ENCODE assay signal across 15 cellular contexts in genomic region chr2:218032336-218033171, GRCh38. TPM values are rescaled to one million over a fixed set of nuclear protein-coding genes. Genes with fewer than 3 reads are reported as not detected.
A peak's percentile ranks its signal among the peaks of the same experiment; 100 is the strongest.
DNase-seq lines count a peak whose midpoint lies in the region; ATAC-seq and TF ChIP-seq lines count a peak whose summit lies in the region.
"Had no signal": no experiment of that assay in that cellular context is flagged by ENCODE, and none has a peak within 500 bp of the region (broad histone marks: within the 10 kb centered on the region; RNA-seq: fewer than 3 reads in every experiment).

No MANE protein-coding gene starts in this region.

- no peaks in the 10 kb centered on the region for H3K9me3 Mint-ChIP-seq in chondrocyte (ENCODE audit: low read depth)
- no peaks in the 10 kb centered on the region for H3K9me3 Mint-ChIP-seq in neural crest cell
- H3K9me3 Mint-ChIP-seq: activated naive CD4-positive, alpha-beta T cell treated with anti-CD3 and anti-CD28 coated beads, Interleukin-2, amount 50 U/mL, for 72 hours; CD8-positive, alpha-beta memory T cell; GM23338 had no signal

- DNase-seq in DMS 273 (lab: John Stamatoyannopoulos, UW; ENCODE audit: unreplicated experiment) (peak; percentile 33), DMS 273 treated with DMSO at 0.1 percent for 48 hours (lab: John Stamatoyannopoulos, UW) (no peak), GM13976 (ENCODE audit: low spot score) (peak; percentile 30), chondrocyte (ENCODE audit: low spot score) (peak; percentile 87), neural crest cell (ENCODE audit: low read depth, low spot score) (no peak)
- DNase-seq in activated CD4-positive, alpha-beta T cell treated with anti-CD3 and anti-CD28 coated beads, Interleukin-2, amount 50 U/mL, for 1 hour: no peak
- DNase-seq: MV-4-11 had no signal

- in situ Hi-C loops in GM13976 (cut with MboI; ENCODE audit: low sequenced_read_pairs, unreplicated experiment): no loop called here

- H3K27ac Mint-ChIP-seq in chondrocyte (ENCODE audit: unreplicated experiment): no peak overlapping the region
- peak overlapping the region; percentile 30 for H3K27ac Mint-ChIP-seq in neural crest cell (ENCODE audit: unreplicated experiment)
- H3K27ac Mint-ChIP-seq: activated naive CD4-positive, alpha-beta T cell treated with anti-CD3 and anti-CD28 coated beads, Interleukin-2, amount 50 U/mL, for 72 hours; GM23338 had no signal

- H3K36me3 Mint-ChIP-seq in chondrocyte (ENCODE audit: low read depth): no peaks in the 10 kb centered on the region
- H3K36me3 Mint-ChIP-seq in neural crest cell (ENCODE audit: low read depth): no peaks in the 10 kb centered on the region
- H3K36me3 Mint-ChIP-seq: activated naive CD4-positive, alpha-beta T cell treated with anti-CD3 and anti-CD28 coated beads, Interleukin-2, amount 50 U/mL, for 72 hours; CD8-positive, alpha-beta memory T cell had no signal

- ATAC-seq in HG03521 (IDR thresholded peaks at IDR 0.05; ENCODE audit: unreplicated experiment) (no peak), HG03196 (IDR thresholded peaks at IDR 0.05; ENCODE audit: unreplicated experiment) (no peak)
- ATAC-seq: activated naive CD4-positive, alpha-beta T cell treated with anti-CD3 and anti-CD28 coated beads, Interleukin-2, amount 50 U/mL, for 72 hours had no signal

- H3K27me3 Mint-ChIP-seq in chondrocyte (ENCODE audit: low read depth) (peaks cover 5% of the 10 kb centered on the region), neural crest cell (ENCODE audit: low read depth) (peaks cover 35% of the 10 kb centered on the region)

- TF ChIP-seq CTCF in GM13976 (IDR thresholded peaks at IDR 0.05; ENCODE audit: borderline replicate concordance, control extremely low read depth, extremely low read depth, insufficient read depth, missing control alignments) (no peak), chondrocyte (IDR thresholded peaks at IDR 0.05) (no peak), neural crest cell (conservative IDR thresholded peaks at IDR 0.05) (no peak)

- no peak overlapping the region for H3K4me3 Mint-ChIP-seq in chondrocyte (ENCODE audit: unreplicated experiment)
- no peak overlapping the region for H3K4me3 Mint-ChIP-seq in neural crest cell

- H3K4me1 Mint-ChIP-seq in chondrocyte (ENCODE audit: low read depth): peaks cover 17% of the 10 kb centered on the region
- peaks cover 9% of the 10 kb centered on the region for H3K4me1 Mint-ChIP-seq in neural crest cell

RNA-seq across cellular contexts. Expression of gene TNS1, which starts 29.8 kb away (rescaled TPM):
- 227 to 272 TPM (median 249 TPM) in 3 replicates for total RNA-seq in chondrocyte
- total RNA-seq in neural crest cell: 11.3 and 14.5 TPM in 2 replicates

RNA-seq across cellular contexts. Expression of gene RUFY4, which starts 36.5 kb away (rescaled TPM):
- not detected in 3 replicates for total RNA-seq in chondrocyte
- not detected in 2 replicates for total RNA-seq in neural crest cell
- total RNA-seq: bronchial epithelial cell; CD8-positive, alpha-beta memory T cell; GM23338; renal cortical epithelial cell; urinary bladder had no signal

Comparison
In these comparisons a context has a peak if more than half of its experiments do, and no peak if none do; other contexts are left out.
1. DNase-seq: peak in DMS 273 (single experiment), GM13976 (single experiment) and chondrocyte (single experiment); none in DMS 273 treated with DMSO at 0.1 percent for 48 hours (single experiment), neural crest cell (single experiment) and activated CD4-positive, alpha-beta T cell treated with anti-CD3 and anti-CD28 coated beads, Interleukin-2, amount 50 U/mL, for 1 hour (single experiment).
2. RNA of gene TNS1, which starts 29.8 kb away (total RNA-seq): 227 to 272 TPM in chondrocyte; 11.3 to 14.5 TPM in neural crest cell; every median in the first group is over 10 times any median in the second.